ENCODE assay signal across 1 cellular context in the genomic region with DNA sequence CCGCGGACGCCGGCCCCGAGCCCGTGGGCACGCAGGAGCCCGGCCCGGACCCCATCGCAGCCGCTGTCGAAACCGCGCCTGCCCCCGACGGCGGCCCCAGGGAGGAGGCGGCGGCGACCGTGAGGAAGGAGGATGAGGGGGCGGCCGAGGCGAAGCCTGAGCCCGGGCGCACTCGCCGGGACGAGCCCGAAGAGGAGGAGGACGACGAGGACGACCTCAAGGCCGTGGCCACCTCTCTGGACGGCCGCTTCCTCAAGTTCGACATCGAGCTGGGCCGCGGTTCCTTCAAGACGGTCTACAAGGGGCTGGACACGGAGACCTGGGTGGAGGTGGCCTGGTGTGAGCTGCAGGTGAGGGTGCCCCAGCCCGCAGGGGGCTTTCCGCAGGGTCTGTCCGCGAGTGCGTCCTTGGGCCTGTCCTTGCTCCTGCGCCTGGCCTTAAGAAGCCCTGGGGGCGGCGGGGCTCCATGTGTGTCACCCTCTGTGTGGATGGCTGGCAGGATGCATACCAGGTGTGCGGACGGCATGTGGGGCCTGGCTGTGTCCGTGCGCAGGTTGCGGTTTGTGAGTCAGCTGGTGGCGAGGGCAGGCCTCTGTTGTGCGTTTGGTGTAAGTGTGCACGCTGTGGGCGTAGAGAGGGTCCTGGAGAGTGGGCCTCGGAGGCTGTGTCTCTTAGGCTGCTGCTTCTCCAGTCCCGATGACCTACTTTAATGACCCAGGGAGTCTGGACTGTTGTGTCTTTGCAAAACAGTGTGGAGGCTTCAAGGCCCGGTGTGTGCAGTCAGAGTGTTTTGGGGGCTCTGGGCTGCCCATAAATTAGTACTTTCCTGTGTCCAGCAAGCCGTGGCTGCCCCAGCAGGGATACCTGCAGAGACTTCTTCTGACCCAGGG.
TF ChIP-seq lines count a peak whose summit lies in the region.

No MANE protein-coding gene starts in this region.

TF ChIP-seq in SK-N-SH treated with all-trans-retinoic acid at 6 μM for 48 hours, 23 proteins besides CTCF, POLR2A, EP300 and RAD21 (continued from another document):
- TF ChIP-seq CREB5 (CRISPR knock-in tag; IDR thresholded peaks at IDR 0.05; ENCODE audit: low read depth) (no peak), CSDC2 (CRISPR knock-in tag; IDR thresholded peaks at IDR 0.05) (no peak), ZNF8 (CRISPR knock-in tag; IDR thresholded peaks at IDR 0.05) (no peak), BACH2 (CRISPR knock-in tag; IDR thresholded peaks at IDR 0.05; ENCODE audit: borderline replicate concordance) (no peak), ARNTL (CRISPR knock-in tag; IDR thresholded peaks at IDR 0.05; ENCODE audit: borderline replicate concordance, low read depth) (no peak), ZNF565 (CRISPR knock-in tag; conservative IDR thresholded peaks at IDR 0.05; ENCODE audit: low read depth) (no peak), PPARA (CRISPR knock-in tag; IDR thresholded peaks at IDR 0.05; ENCODE audit: borderline replicate concordance) (no peak), RARB (CRISPR knock-in tag; IDR thresholded peaks at IDR 0.05) (no peak), ESRRG (CRISPR knock-in tag; IDR thresholded peaks at IDR 0.05) (no peak), ZFP3 (CRISPR knock-in tag; IDR thresholded peaks at IDR 0.05) (no peak), ZNF70 (CRISPR knock-in tag; IDR thresholded peaks at IDR 0.05) (no peak), GLIS3 (CRISPR knock-in tag; IDR thresholded peaks at IDR 0.05) (no peak)
- TF ChIP-seq, protein P1, sequence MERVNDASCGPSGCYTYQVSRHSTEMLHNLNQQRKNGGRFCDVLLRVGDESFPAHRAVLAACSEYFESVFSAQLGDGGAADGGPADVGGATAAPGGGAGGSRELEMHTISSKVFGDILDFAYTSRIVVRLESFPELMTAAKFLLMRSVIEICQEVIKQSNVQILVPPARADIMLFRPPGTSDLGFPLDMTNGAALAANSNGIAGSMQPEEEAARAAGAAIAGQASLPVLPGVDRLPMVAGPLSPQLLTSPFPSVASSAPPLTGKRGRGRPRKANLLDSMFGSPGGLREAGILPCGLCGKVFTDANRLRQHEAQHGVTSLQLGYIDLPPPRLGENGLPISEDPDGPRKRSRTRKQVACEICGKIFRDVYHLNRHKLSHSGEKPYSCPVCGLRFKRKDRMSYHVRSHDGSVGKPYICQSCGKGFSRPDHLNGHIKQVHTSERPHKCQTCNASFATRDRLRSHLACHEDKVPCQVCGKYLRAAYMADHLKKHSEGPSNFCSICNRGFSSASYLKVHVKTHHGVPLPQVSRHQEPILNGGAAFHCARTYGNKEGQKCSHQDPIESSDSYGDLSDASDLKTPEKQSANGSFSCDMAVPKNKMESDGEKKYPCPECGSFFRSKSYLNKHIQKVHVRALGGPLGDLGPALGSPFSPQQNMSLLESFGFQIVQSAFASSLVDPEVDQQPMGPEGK (CRISPR knock-in tag; IDR thresholded peaks at IDR 0.05; ENCODE audit: borderline replicate concordance): no peak
- TF ChIP-seq, protein P2, sequence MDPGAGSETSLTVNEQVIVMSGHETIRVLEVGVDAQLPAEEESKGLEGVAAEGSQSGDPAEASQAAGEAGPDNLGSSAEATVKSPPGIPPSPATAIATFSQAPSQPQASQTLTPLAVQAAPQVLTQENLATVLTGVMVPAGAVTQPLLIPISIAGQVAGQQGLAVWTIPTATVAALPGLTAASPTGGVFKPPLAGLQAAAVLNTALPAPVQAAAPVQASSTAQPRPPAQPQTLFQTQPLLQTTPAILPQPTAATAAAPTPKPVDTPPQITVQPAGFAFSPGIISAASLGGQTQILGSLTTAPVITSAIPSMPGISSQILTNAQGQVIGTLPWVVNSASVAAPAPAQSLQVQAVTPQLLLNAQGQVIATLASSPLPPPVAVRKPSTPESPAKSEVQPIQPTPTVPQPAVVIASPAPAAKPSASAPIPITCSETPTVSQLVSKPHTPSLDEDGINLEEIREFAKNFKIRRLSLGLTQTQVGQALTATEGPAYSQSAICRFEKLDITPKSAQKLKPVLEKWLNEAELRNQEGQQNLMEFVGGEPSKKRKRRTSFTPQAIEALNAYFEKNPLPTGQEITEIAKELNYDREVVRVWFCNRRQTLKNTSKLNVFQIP (CRISPR knock-in tag; IDR thresholded peaks at IDR 0.05; ENCODE audit: borderline replicate concordance, low read depth): no peak
- TF ChIP-seq, protein P3, sequence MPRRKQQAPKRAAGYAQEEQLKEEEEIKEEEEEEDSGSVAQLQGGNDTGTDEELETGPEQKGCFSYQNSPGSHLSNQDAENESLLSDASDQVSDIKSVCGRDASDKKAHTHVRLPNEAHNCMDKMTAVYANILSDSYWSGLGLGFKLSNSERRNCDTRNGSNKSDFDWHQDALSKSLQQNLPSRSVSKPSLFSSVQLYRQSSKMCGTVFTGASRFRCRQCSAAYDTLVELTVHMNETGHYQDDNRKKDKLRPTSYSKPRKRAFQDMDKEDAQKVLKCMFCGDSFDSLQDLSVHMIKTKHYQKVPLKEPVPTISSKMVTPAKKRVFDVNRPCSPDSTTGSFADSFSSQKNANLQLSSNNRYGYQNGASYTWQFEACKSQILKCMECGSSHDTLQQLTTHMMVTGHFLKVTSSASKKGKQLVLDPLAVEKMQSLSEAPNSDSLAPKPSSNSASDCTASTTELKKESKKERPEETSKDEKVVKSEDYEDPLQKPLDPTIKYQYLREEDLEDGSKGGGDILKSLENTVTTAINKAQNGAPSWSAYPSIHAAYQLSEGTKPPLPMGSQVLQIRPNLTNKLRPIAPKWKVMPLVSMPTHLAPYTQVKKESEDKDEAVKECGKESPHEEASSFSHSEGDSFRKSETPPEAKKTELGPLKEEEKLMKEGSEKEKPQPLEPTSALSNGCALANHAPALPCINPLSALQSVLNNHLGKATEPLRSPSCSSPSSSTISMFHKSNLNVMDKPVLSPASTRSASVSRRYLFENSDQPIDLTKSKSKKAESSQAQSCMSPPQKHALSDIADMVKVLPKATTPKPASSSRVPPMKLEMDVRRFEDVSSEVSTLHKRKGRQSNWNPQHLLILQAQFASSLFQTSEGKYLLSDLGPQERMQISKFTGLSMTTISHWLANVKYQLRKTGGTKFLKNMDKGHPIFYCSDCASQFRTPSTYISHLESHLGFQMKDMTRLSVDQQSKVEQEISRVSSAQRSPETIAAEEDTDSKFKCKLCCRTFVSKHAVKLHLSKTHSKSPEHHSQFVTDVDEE (CRISPR knock-in tag; IDR thresholded peaks at IDR 0.05): no peak
